Comparison of ENCODE assay signal across 8 cellular contexts in the genomic region with DNA sequence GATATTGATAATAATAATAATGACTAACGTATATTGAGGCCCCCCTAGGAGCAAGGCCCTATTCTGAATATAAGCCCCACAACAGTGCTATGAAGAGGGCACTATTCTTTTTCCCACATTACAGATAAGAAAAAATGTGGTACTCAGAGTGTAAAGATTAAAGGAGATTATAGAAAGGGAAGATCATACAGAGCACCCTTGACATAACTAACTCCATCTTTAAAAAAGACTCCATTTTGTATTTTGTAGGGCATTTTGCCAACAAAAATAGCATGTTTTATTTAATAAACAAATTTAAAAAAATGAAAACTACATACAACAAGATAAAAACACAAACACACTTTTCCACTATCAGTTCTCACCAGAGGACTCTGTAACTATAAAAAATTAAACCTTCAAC. TPM values are rescaled to one million over a fixed set of nuclear protein-coding genes. Genes with fewer than 3 reads are reported as not detected.
"Had no signal": no experiment of that assay in that cellular context is flagged by ENCODE, and none has a peak within 500 bp of the region (broad histone marks: within the 10 kb centered on the region; RNA-seq: fewer than 3 reads in every experiment).

No MANE protein-coding gene starts in this region.

- H3K27ac Mint-ChIP-seq: GM23338, H9, IgD-negative memory B cell had no signal

- H3K4me1 Mint-ChIP-seq: IgD-negative memory B cell had no signal

- H3K4me3 Mint-ChIP-seq: GM23338, H9, IgD-negative memory B cell had no signal

- FAIRE-seq: H1, H54, HepG2 had no signal

- DNase-seq: H9, HCEC 1CT had no signal

- ATAC-seq: GM23338, HepG2 had no signal

- H3K36me3 Mint-ChIP-seq: IgD-negative memory B cell had no signal

- H3K9me3 Mint-ChIP-seq: GM23338, H9, IgD-negative memory B cell had no signal

- H3K27ac ChIP-seq: HL-60 had no signal

- H3K4me3 ChIP-seq: GM23338 had no signal

RNA-seq across cellular contexts. Expression of a gene that starts 42.1 kb away (rescaled TPM):
- total RNA-seq: GM23338, H1, H9, HepG2 had no signal
- polyA plus RNA-seq: GM23338, H1, HepG2, IgD-negative memory B cell had no signal

RNA-seq across cellular contexts. Expression of a gene that starts 50.0 kb away (rescaled TPM):
- total RNA-seq: HepG2 had no signal
- polyA plus RNA-seq: HepG2 had no signal
